ENCODE assay signal across 23 cellular contexts in the genomic region with DNA sequence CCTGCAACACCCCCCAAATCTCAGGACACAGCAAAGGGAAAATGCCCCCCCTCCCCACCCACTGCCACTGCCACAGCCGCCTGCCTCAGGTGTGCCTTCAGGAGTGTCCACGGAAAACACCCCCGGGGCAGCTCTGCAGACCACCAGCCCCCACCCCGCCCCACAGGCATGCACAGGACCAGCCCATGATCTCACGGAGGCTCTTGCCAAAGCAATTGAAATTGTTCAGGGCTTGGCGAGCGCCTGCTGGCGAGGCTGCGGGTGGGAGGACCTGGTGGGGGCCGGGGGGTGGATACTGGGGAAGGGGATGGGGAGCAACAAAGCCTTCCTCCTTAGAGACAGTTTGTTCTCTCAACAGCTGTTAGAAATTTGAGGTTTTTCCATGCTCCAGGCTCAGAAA.
"Had no signal": no experiment of that assay in that cellular context is flagged by ENCODE, and none has a peak within 500 bp of the region (broad histone marks: within the 10 kb centered on the region; RNA-seq: fewer than 3 reads in every experiment).

No MANE protein-coding gene starts in this region.

- H3K4me3 ChIP-seq: ovary, psoas muscle, right lobe of liver, sigmoid colon, stomach, tibial artery, transverse colon, upper lobe of right lung, uterus had no signal

- H3K79me2 ChIP-seq: parathyroid adenoma had no signal

- H3K9me3 ChIP-seq: ovary, psoas muscle, right lobe of liver, sigmoid colon, stomach, tibial artery, transverse colon, upper lobe of right lung, uterus had no signal

- ATAC-seq: naive thymus-derived CD4-positive, alpha-beta T cell; natural killer cell; psoas muscle; right lobe of liver; stimulated activated effector memory CD8-positive, alpha-beta T cell treated with anti-CD3 and anti-CD28 coated beads, Interleukin-12 subunit alpha, Interleukin-12 subunit beta, amount 100 ng/mL, for 72 hours; stimulated activated naive B cell treated with anti-CD40 and anti-IgM and Interleukin-4, amounts not matched to agents 10 μg/mL and 1 μg/mL and 100 μg/mL, for 72 hours; upper lobe of right lung had no signal

- H3K27me3 ChIP-seq: ovary, right lobe of liver, stomach, tibial artery, transverse colon, uterus had no signal

- H3K9ac ChIP-seq: parathyroid adenoma had no signal

- H3K27ac ChIP-seq: ovary, parathyroid adenoma, psoas muscle, right lobe of liver, sigmoid colon, stomach, tibial artery, transverse colon, upper lobe of right lung, uterus had no signal

- H3K36me3 ChIP-seq: ovary, right lobe of liver, sigmoid colon, stomach, tibial artery, transverse colon, upper lobe of right lung, uterus had no signal

- DNase-seq: naive thymus-derived CD4-positive, alpha-beta T cell; natural killer cell; nephron progenitor cell; occipital lobe; psoas muscle; right cardiac atrium; right lobe of liver; sigmoid colon; small intestine; stimulated activated CD4-positive, alpha-beta T cell treated with anti-CD3 and anti-CD28 coated beads, Interleukin-15, amount 100 ng/mL, for 24 hours; stimulated activated CD4-positive, alpha-beta T cell treated with anti-CD3 and anti-CD28 coated beads, Interleukin-2, amount 100 ng/mL, for 24 hours; stimulated activated CD4-positive, alpha-beta T cell treated with anti-CD3 and anti-CD28 coated beads, Interleukin-2, amount 100 ng/mL, for 48 hours; stimulated activated CD4-positive, alpha-beta T cell treated with anti-CD3 and anti-CD28 coated beads, Interleukin-4, amount 100 ng/mL, for 24 hours; stimulated activated naive B cell treated with anti-CD40 and anti-IgM and Interleukin-4, amounts not matched to agents 10 μg/mL and 1 μg/mL and 100 μg/mL, for 72 hours; stimulated activated naive CD4-positive, alpha-beta T cell treated with Interleukin-2 at 50 U/mL for 16 hours; stomach; tibial artery; transverse colon; upper lobe of right lung; uterus had no signal

- H2AFZ ChIP-seq: parathyroid adenoma had no signal

- H3K4me1 ChIP-seq: parathyroid adenoma, psoas muscle, right lobe of liver, sigmoid colon, upper lobe of right lung, uterus had no signal
